1 cellular context compared by ENCODE assay signal in the genomic region with DNA sequence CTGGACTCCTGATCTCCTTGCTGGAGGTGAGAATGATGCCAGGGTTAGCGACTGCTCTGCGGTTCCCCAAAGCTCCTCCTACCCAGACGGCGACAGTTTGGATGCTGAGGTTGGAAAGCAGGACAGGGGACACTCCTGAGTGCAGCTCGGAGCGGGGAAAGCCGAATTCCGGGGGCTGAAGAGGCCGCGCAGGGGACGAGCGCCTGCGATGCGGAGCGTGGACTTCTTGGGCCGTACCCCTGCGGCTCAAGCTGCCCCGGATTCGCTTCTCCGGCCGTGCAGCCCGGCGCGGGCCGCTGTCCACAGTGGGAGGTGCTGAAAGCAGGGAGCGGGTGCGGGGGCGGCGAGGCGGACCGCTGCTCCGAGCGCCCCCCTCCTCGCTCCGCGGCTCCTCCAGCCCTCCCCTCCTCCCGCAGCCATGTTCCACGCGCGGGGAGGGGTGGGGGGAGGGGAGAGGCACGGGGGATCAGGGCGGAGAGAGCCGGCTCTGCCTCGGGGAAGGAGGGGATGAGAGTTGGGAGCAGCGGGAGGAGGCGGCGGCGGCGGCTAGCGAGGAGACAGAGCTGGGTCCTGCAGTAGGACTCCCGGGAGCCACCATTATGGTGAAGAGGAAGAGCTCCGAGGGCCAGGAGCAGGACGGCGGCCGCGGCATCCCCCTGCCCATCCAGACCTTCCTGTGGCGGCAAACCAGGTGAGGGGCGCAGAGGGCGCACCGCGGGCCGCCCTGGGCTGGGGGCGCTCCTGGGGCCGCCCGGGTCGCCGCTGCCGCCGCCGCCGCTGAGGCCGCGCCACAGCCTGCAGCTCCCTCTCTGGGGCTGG.
TF ChIP-seq lines count a peak whose summit lies in the region.

A gene with protein sequence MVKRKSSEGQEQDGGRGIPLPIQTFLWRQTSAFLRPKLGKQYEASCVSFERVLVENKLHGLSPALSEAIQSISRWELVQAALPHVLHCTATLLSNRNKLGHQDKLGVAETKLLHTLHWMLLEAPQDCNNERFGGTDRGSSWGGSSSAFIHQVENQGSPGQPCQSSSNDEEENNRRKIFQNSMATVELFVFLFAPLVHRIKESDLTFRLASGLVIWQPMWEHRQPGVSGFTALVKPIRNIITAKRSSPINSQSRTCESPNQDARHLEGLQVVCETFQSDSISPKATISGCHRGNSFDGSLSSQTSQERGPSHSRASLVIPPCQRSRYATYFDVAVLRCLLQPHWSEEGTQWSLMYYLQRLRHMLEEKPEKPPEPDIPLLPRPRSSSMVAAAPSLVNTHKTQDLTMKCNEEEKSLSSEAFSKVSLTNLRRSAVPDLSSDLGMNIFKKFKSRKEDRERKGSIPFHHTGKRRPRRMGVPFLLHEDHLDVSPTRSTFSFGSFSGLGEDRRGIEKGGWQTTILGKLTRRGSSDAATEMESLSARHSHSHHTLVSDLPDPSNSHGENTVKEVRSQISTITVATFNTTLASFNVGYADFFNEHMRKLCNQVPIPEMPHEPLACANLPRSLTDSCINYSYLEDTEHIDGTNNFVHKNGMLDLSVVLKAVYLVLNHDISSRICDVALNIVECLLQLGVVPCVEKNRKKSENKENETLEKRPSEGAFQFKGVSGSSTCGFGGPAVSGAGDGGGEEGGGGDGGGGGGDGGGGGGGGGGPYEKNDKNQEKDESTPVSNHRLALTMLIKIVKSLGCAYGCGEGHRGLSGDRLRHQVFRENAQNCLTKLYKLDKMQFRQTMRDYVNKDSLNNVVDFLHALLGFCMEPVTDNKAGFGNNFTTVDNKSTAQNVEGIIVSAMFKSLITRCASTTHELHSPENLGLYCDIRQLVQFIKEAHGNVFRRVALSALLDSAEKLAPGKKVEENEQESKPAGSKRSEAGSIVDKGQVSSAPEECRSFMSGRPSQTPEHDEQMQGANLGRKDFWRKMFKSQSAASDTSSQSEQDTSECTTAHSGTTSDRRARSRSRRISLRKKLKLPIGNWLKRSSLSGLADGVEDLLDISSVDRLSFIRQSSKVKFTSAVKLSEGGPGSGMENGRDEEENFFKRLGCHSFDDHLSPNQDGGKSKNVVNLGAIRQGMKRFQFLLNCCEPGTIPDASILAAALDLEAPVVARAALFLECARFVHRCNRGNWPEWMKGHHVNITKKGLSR (N-terminal part only) (plus strand): TSS at position 359 of the 819 bp plus-strand sequence. CDS start 241 bp downstream, at position 600.

TF ChIP-seq in HepG2, 621 proteins besides CTCF, POLR2A, EP300 and RAD21 (continued from another document and continues in another):
- TF ChIP-seq, protein P1, sequence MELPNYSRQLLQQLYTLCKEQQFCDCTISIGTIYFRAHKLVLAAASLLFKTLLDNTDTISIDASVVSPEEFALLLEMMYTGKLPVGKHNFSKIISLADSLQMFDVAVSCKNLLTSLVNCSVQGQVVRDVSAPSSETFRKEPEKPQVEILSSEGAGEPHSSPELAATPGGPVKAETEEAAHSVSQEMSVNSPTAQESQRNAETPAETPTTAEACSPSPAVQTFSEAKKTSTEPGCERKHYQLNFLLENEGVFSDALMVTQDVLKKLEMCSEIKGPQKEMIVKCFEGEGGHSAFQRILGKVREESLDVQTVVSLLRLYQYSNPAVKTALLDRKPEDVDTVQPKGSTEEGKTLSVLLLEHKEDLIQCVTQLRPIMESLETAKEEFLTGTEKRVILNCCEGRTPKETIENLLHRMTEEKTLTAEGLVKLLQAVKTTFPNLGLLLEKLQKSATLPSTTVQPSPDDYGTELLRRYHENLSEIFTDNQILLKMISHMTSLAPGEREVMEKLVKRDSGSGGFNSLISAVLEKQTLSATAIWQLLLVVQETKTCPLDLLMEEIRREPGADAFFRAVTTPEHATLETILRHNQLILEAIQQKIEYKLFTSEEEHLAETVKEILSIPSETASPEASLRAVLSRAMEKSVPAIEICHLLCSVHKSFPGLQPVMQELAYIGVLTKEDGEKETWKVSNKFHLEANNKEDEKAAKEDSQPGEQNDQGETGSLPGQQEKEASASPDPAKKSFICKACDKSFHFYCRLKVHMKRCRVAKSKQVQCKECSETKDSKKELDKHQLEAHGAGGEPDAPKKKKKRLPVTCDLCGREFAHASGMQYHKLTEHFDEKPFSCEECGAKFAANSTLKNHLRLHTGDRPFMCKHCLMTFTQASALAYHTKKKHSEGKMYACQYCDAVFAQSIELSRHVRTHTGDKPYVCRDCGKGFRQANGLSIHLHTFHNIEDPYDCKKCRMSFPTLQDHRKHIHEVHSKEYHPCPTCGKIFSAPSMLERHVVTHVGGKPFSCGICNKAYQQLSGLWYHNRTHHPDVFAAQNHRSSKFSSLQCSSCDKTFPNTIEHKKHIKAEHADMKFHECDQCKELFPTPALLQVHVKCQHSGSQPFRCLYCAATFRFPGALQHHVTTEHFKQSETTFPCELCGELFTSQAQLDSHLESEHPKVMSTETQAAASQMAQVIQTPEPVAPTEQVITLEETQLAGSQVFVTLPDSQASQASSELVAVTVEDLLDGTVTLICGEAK (IDR thresholded peaks at IDR 0.05): no peak
- TF ChIP-seq, protein P1 (CRISPR knock-in tag; IDR thresholded peaks at IDR 0.05): peak; percentile 85
- TF ChIP-seq, protein P2, sequence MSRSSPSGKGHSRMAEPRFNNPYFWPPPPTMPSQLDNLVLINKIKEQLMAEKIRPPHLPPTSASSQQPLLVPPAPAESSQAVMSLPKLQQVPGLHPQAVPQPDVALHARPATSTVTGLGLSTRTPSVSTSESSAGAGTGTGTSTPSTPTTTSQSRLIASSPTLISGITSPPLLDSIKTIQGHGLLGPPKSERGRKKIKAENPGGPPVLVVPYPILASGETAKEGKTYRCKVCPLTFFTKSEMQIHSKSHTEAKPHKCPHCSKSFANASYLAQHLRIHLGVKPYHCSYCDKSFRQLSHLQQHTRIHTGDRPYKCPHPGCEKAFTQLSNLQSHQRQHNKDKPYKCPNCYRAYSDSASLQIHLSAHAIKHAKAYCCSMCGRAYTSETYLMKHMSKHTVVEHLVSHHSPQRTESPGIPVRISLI (CRISPR knock-in tag; IDR thresholded peaks at IDR 0.05; ENCODE audit: borderline replicate concordance): 0 out of 2 replicates have a peak, but pooled peaks have one; percentile 42
- TF ChIP-seq SNAI1 (CRISPR knock-in tag; IDR thresholded peaks at IDR 0.05; ENCODE audit: borderline replicate concordance) (peak; percentile 96), NKX3-1 (CRISPR knock-in tag; IDR thresholded peaks at IDR 0.05) (peak; percentile 96), ZBTB21 (CRISPR knock-in tag; IDR thresholded peaks at IDR 0.05) (peak; percentile 72; the same call in 1 of the 2 replicates), ZFP62 (CRISPR knock-in tag; IDR thresholded peaks at IDR 0.05) (no peak), SNAPC2 (CRISPR knock-in tag; IDR thresholded peaks at IDR 0.05) (peak; percentile 81; the same call in 1 of the 2 replicates), ZNF143 (CRISPR knock-in tag; IDR thresholded peaks at IDR 0.05) (no peak), ZNF121 (CRISPR knock-in tag; IDR thresholded peaks at IDR 0.05) (peak; percentile 56), PHF8 (CRISPR knock-in tag; IDR thresholded peaks at IDR 0.05) (peak; percentile 52), IKZF4 (CRISPR knock-in tag; IDR thresholded peaks at IDR 0.05; ENCODE audit: borderline replicate concordance, low read depth, not compliant biosample characterization) (peak; percentile 98), ZSCAN12 (CRISPR knock-in tag; IDR thresholded peaks at IDR 0.05) (peak; percentile 98), PAWR (CRISPR knock-in tag; IDR thresholded peaks at IDR 0.05; ENCODE audit: borderline replicate concordance) (0 out of 2 replicates have a peak, but pooled peaks have one; percentile 93), ZNF17 (CRISPR knock-in tag; IDR thresholded peaks at IDR 0.05) (no peak), ZNF484 (CRISPR knock-in tag; IDR thresholded peaks at IDR 0.05; ENCODE audit: borderline replicate concordance, low read depth) (0 out of 2 replicates have a peak, but pooled peaks have one; percentile 78), SP4 (CRISPR knock-in tag; IDR thresholded peaks at IDR 0.05) (peak; percentile 44; the same call in 1 of the 2 replicates), ZFP36 (IDR thresholded peaks at IDR 0.05; ENCODE audit: borderline replicate concordance, low read depth, low read length, partially characterized antibody) (no peak), NPAS2 (CRISPR knock-in tag; IDR thresholded peaks at IDR 0.05; ENCODE audit: borderline replicate concordance) (no peak), NCOA1 (CRISPR knock-in tag; IDR thresholded peaks at IDR 0.05) (no peak), ZNF333 (CRISPR knock-in tag; IDR thresholded peaks at IDR 0.05; ENCODE audit: borderline replicate concordance) (peak; percentile 91; the same call in 1 of the 2 replicates), ZBTB20 (CRISPR knock-in tag; IDR thresholded peaks at IDR 0.05; ENCODE audit: borderline replicate concordance, low read depth) (peak; percentile 90; the same call in 1 of the 2 replicates), ZNF367 (CRISPR knock-in tag; IDR thresholded peaks at IDR 0.05; ENCODE audit: borderline replicate concordance) (peak; percentile 97; the same call in 1 of the 2 replicates), KMT2B (CRISPR knock-in tag; IDR thresholded peaks at IDR 0.05) (peak; percentile 79; the same call in 1 of the 2 replicates), ZFP37 (CRISPR knock-in tag; IDR thresholded peaks at IDR 0.05; ENCODE audit: borderline replicate concordance) (peak; percentile 97), CBX2 (IDR thresholded peaks at IDR 0.05; ENCODE audit: low read depth, low read length) (no peak), CBX2 (CRISPR knock-in tag; IDR thresholded peaks at IDR 0.05; ENCODE audit: low read depth) (no peak), KDM1A (CRISPR knock-in tag; IDR thresholded peaks at IDR 0.05) (0 out of 2 replicates have a peak, but pooled peaks have one; percentile 19)
- TF ChIP-seq, protein P3, sequence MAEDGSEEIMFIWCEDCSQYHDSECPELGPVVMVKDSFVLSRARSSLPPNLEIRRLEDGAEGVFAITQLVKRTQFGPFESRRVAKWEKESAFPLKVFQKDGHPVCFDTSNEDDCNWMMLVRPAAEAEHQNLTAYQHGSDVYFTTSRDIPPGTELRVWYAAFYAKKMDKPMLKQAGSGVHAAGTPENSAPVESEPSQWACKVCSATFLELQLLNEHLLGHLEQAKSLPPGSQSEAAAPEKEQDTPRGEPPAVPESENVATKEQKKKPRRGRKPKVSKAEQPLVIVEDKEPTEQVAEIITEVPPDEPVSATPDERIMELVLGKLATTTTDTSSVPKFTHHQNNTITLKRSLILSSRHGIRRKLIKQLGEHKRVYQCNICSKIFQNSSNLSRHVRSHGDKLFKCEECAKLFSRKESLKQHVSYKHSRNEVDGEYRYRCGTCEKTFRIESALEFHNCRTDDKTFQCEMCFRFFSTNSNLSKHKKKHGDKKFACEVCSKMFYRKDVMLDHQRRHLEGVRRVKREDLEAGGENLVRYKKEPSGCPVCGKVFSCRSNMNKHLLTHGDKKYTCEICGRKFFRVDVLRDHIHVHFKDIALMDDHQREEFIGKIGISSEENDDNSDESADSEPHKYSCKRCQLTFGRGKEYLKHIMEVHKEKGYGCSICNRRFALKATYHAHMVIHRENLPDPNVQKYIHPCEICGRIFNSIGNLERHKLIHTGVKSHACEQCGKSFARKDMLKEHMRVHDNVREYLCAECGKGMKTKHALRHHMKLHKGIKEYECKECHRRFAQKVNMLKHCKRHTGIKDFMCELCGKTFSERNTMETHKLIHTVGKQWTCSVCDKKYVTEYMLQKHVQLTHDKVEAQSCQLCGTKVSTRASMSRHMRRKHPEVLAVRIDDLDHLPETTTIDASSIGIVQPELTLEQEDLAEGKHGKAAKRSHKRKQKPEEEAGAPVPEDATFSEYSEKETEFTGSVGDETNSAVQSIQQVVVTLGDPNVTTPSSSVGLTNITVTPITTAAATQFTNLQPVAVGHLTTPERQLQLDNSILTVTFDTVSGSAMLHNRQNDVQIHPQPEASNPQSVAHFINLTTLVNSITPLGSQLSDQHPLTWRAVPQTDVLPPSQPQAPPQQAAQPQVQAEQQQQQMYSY (CRISPR knock-in tag; IDR thresholded peaks at IDR 0.05): peak; percentile 70; the same call in 1 of the 2 replicates
- TF ChIP-seq, protein P4, sequence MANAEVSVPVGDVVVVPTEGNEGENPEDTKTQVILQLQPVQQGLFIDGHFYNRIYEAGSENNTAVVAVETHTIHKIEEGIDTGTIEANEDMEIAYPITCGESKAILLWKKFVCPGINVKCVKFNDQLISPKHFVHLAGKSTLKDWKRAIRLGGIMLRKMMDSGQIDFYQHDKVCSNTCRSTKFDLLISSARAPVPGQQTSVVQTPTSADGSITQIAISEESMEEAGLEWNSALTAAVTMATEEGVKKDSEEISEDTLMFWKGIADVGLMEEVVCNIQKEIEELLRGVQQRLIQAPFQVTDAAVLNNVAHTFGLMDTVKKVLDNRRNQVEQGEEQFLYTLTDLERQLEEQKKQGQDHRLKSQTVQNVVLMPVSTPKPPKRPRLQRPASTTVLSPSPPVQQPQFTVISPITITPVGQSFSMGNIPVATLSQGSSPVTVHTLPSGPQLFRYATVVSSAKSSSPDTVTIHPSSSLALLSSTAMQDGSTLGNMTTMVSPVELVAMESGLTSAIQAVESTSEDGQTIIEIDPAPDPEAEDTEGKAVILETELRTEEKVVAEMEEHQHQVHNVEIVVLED (CRISPR knock-in tag; IDR thresholded peaks at IDR 0.05; ENCODE audit: borderline replicate concordance): peak; percentile 54; the same call in 1 of the 2 replicates
- TF ChIP-seq, protein P5, sequence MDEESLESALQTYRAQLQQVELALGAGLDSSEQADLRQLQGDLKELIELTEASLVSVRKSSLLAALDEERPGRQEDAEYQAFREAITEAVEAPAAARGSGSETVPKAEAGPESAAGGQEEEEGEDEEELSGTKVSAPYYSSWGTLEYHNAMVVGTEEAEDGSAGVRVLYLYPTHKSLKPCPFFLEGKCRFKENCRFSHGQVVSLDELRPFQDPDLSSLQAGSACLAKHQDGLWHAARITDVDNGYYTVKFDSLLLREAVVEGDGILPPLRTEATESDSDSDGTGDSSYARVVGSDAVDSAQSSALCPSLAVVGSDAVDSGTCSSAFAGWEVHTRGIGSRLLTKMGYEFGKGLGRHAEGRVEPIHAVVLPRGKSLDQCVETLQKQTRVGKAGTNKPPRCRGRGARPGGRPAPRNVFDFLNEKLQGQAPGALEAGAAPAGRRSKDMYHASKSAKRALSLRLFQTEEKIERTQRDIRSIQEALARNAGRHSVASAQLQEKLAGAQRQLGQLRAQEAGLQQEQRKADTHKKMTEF (CRISPR knock-in tag; IDR thresholded peaks at IDR 0.05): peak; percentile 82
